ENCODE assay signal across 9 cellular contexts in the genomic region with DNA sequence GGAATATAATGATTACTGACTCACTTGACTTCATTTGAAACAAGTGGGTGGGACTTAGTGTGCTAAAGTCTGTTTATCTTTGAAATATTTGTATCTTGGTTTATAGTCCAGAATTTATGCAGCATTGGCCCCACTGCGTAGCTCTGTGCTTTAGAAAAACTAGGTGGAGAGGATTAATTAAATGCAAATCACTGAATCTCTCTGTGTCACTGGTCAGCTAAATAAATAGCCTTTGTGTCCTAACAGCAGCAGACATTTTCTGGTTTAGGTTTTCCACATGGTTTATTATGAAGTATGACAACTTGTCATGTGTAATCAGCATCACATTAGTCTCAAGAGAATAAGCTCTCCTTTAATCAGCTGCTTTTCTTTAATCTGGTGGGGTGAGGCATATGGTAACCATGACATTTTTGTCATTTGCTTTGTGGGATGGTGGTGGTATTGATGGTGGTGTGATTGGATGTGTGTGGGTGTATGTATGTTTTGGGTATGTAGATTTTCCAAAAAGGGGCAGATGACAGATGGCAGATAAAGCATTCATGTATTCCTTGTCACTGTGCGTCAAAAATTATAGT. TPM values are rescaled to one million over a fixed set of nuclear protein-coding genes. Genes with fewer than 3 reads are reported as not detected.
DNase-seq lines count a peak whose midpoint lies in the region; ATAC-seq lines count a peak whose summit lies in the region.
"Had no signal": no experiment of that assay in that cellular context is flagged by ENCODE, and none has a peak within 500 bp of the region (broad histone marks: within the 10 kb centered on the region; RNA-seq: fewer than 3 reads in every experiment).

No MANE protein-coding gene starts in this region.

- peak overlapping the region; percentile 72 for H3K27ac Mint-ChIP-seq in activated T-helper 2 cell treated with anti-CD3 and anti-CD28 coated beads, Interferon-gamma antibody, Interleukin-2, Interleukin-4, amounts not matched to agents 10 μg/mL and 5 μg/mL and 100 μg/mL, durations not matched to agents 14 hours and 24 hours and 36 hours
- H3K27ac Mint-ChIP-seq: activated B cell treated with CpG ODN at 0.5 μM for 24 hours had no signal

- H3K36me3 Mint-ChIP-seq in activated T-helper 2 cell treated with anti-CD3 and anti-CD28 coated beads, Interferon-gamma antibody, Interleukin-2, Interleukin-4, amounts not matched to agents 10 μg/mL and 5 μg/mL and 100 μg/mL, durations not matched to agents 14 hours and 24 hours and 36 hours (ENCODE audit: low read depth): peaks cover 19% of the 10 kb centered on the region

- intact Hi-C loops in activated T-helper 2 cell treated with anti-CD3 and anti-CD28 coated beads, Interferon-gamma antibody, Interleukin-2, Interleukin-4, amounts not matched to agents 10 μg/mL and 5 μg/mL and 100 μg/mL, durations not matched to agents 14 hours and 24 hours and 36 hours (cut with micrococcal nuclease): loop anchor here (5.0 kb wide), 2 partner anchors 35 kb away; a partner anchor contains a TSS

- no peaks in the 10 kb centered on the region for H3K9me3 Mint-ChIP-seq in activated T-helper 2 cell treated with anti-CD3 and anti-CD28 coated beads, Interferon-gamma antibody, Interleukin-2, Interleukin-4, amounts not matched to agents 10 μg/mL and 5 μg/mL and 100 μg/mL, durations not matched to agents 14 hours and 24 hours and 36 hours
- H3K9me3 Mint-ChIP-seq: activated B cell treated with CpG ODN at 0.5 μM for 24 hours had no signal

- ATAC-seq in stimulated activated naive CD8-positive, alpha-beta T cell treated with anti-CD3 and anti-CD28 coated beads, Interleukin-15, Interleukin-2, amounts not matched to agents 100 U/mL and 50 U/mL, for 24 hours: peak; percentile 85
- ATAC-seq in GM21447 (IDR thresholded peaks at IDR 0.05; ENCODE audit: unreplicated experiment): no peak

- H3K27me3 Mint-ChIP-seq in activated T-helper 2 cell treated with anti-CD3 and anti-CD28 coated beads, Interferon-gamma antibody, Interleukin-2, Interleukin-4, amounts not matched to agents 10 μg/mL and 5 μg/mL and 100 μg/mL, durations not matched to agents 14 hours and 24 hours and 36 hours (ENCODE audit: low read depth): no peaks in the 10 kb centered on the region
- H3K27me3 Mint-ChIP-seq: activated B cell treated with CpG ODN at 0.5 μM for 24 hours had no signal

- peaks cover 19% of the 10 kb centered on the region for H3K4me1 Mint-ChIP-seq in activated T-helper 2 cell treated with anti-CD3 and anti-CD28 coated beads, Interferon-gamma antibody, Interleukin-2, Interleukin-4, amounts not matched to agents 10 μg/mL and 5 μg/mL and 100 μg/mL, durations not matched to agents 14 hours and 24 hours and 36 hours (ENCODE audit: low read depth)

- DNase-seq in activated T-cell treated with anti-CD3 and anti-CD28 coated beads for 24 hours (ENCODE audit: low read depth) (peak; percentile 16), iris pigment epithelial cell (ENCODE audit: low read depth) (peak; percentile 50), NCI-H1105 treated with DMSO at 0.1 percent for 48 hours (lab: John Stamatoyannopoulos, UW) (no peak), NCI-H2107 (lab: John Stamatoyannopoulos, UW) (no peak)
- DNase-seq in activated T-cell treated with anti-CD3 and anti-CD28 coated beads, Interleukin-2, amount 50 U/mL, for 1 hour: no peak
- DNase-seq in activated T-helper 2 cell treated with anti-CD3 and anti-CD28 coated beads, Interferon-gamma antibody, Interleukin-2, Interleukin-4, amounts not matched to agents 10 μg/mL and 5 μg/mL and 100 μg/mL, durations not matched to agents 14 hours and 24 hours and 36 hours (ENCODE audit: low spot score): no peak
- DNase-seq in stimulated activated naive CD8-positive, alpha-beta T cell treated with anti-CD3 and anti-CD28 coated beads, Interleukin-15, Interleukin-2, amounts not matched to agents 100 U/mL and 50 U/mL, for 24 hours: peak; percentile 11
- DNase-seq: activated B cell treated with CpG ODN at 0.5 μM for 24 hours had no signal

- no peak overlapping the region for H3K4me3 Mint-ChIP-seq in activated T-helper 2 cell treated with anti-CD3 and anti-CD28 coated beads, Interferon-gamma antibody, Interleukin-2, Interleukin-4, amounts not matched to agents 10 μg/mL and 5 μg/mL and 100 μg/mL, durations not matched to agents 14 hours and 24 hours and 36 hours (ENCODE audit: low read depth)
- H3K4me3 Mint-ChIP-seq: activated B cell treated with CpG ODN at 0.5 μM for 24 hours had no signal

RNA-seq across cellular contexts. Expression of a gene that starts 33.9 kb away (rescaled TPM):
- total RNA-seq in activated T-helper 2 cell treated with anti-CD3 and anti-CD28 coated beads, Interferon-gamma antibody, Interleukin-2, Interleukin-4, amounts not matched to agents 10 μg/mL and 5 μg/mL and 100 μg/mL, durations not matched to agents 14 hours and 24 hours and 36 hours: 32.6 and 33.7 TPM in 2 replicates

RNA-seq across cellular contexts. Expression of a gene that starts 44.0 kb away (rescaled TPM):
- total RNA-seq in activated T-helper 2 cell treated with anti-CD3 and anti-CD28 coated beads, Interferon-gamma antibody, Interleukin-2, Interleukin-4, amounts not matched to agents 10 μg/mL and 5 μg/mL and 100 μg/mL, durations not matched to agents 14 hours and 24 hours and 36 hours: 107 and 113 TPM in 2 replicates

Comparison
In these comparisons a context has a peak if more than half of its experiments do, and no peak if none do; other contexts are left out.
1. DNase-seq: peak in activated T-cell treated with anti-CD3 and anti-CD28 coated beads for 24 hours (single experiment), iris pigment epithelial cell (single experiment) and stimulated activated naive CD8-positive, alpha-beta T cell treated with anti-CD3 and anti-CD28 coated beads, Interleukin-15, Interleukin-2, amounts not matched to agents 100 U/mL and 50 U/mL, for 24 hours (single experiment); none in activated T-cell treated with anti-CD3 and anti-CD28 coated beads, Interleukin-2, amount 50 U/mL, for 1 hour (single experiment), activated T-helper 2 cell treated with anti-CD3 and anti-CD28 coated beads, Interferon-gamma antibody, Interleukin-2, Interleukin-4, amounts not matched to agents 10 μg/mL and 5 μg/mL and 100 μg/mL, durations not matched to agents 14 hours and 24 hours and 36 hours (single experiment), NCI-H1105 treated with DMSO at 0.1 percent for 48 hours (single experiment) and NCI-H2107 (single experiment).